Comparison of ENCODE assay signal across 26 cellular contexts in the genomic region with DNA sequence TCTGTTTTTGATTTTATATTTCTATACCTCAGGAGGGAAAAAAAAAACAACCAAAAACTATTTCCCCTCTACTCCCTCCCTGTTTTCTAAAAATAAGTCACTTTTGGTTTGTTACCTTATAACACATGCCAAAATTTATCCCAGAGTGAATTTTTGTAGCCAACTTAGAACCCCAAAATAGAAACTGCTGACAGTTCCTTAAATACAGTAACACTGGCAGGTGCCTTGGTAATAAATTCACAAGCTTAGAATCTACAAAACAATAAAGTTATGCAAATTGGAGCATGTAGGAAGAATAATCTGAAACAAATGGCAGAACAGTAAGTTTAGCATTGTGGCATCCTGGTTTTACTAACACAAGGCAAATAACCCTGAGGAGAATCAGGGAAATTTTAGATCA.
"Had no signal": no experiment of that assay in that cellular context is flagged by ENCODE, and none has a peak within 500 bp of the region (broad histone marks: within the 10 kb centered on the region; RNA-seq: fewer than 3 reads in every experiment).

No MANE protein-coding gene starts in this region.

- H3K36me3 ChIP-seq: cardiac muscle cell, heart right ventricle, lower lobe of right lung, neutrophil, pancreas, tibial artery had no signal

- H3K4me3 Mint-ChIP-seq: activated CD4-positive, alpha-beta T cell treated with anti-CD3 and anti-CD28 coated beads, Interleukin-2, amount 10 ng/mL, durations not matched to agents 7 days and 5 days; activated CD8-positive, alpha-beta T cell treated with anti-CD3 and anti-CD28 coated beads, Interleukin-2, amount 10 ng/mL, durations not matched to agents 7 days and 5 days; activated naive CD4-positive, alpha-beta T cell treated with anti-CD3 and anti-CD28 coated beads, Interleukin-2, amount 50 U/mL, for 24 hours; activated T-helper 1 cell treated with anti-CD3 and anti-CD28 coated beads, Interleukin-12 subunit alpha, Interleukin-12 subunit beta, Interleukin-2, Interleukin-4 antibody, amounts not matched to agents 30 ng/mL and 10 ng/mL and 1 ng/mL, durations not matched to agents 14 hours and 24 hours and 36 hours; stimulated activated naive CD8-positive, alpha-beta T cell treated with anti-CD3 and anti-CD28 coated beads, Interleukin-15, Interleukin-2, amounts not matched to agents 100 ng/mL and 50 ng/mL, for 24 hours; T-helper 2 cell treated with Interferon-gamma antibody and Interleukin-4, amounts not matched to agents 5 μg/mL and 100 μg/mL, for 36 hours had no signal

- H3K4me3 ChIP-seq: body of pancreas, cardiac muscle cell, heart right ventricle, lower lobe of right lung, pancreas, psoas muscle, tibial artery had no signal

- H3K36me3 Mint-ChIP-seq: activated naive CD4-positive, alpha-beta T cell treated with anti-CD3 and anti-CD28 coated beads, Interleukin-2, amount 50 U/mL, for 24 hours; naive thymus-derived CD8-positive, alpha-beta T cell had no signal

- H3K27me3 ChIP-seq: body of pancreas, cardiac muscle cell, heart right ventricle, neutrophil, pancreas, tibial artery had no signal

- H3K27ac ChIP-seq: body of pancreas, cardiac muscle cell, lower lobe of right lung, neutrophil, pancreas, psoas muscle, tibial artery, VCaP had no signal

- H3K4me1 Mint-ChIP-seq: activated CD4-positive, alpha-beta T cell treated with anti-CD3 and anti-CD28 coated beads, Interleukin-2, amount 10 ng/mL, durations not matched to agents 7 days and 5 days; activated naive CD4-positive, alpha-beta T cell treated with anti-CD3 and anti-CD28 coated beads, Interleukin-2, amount 50 U/mL, for 24 hours had no signal

- H3K4me1 ChIP-seq: body of pancreas, lower lobe of right lung, pancreas had no signal

- DNase-seq: activated CD4-positive, alpha-beta T cell treated with anti-CD3 and anti-CD28 coated beads, Interleukin-2, amount 10 ng/mL, durations not matched to agents 7 days and 5 days; activated CD4-positive, CD25-positive, alpha-beta regulatory T cell treated with anti-CD3 and anti-CD28 coated beads, Interleukin-2, amount 50 U/mL, for 72 hours; activated CD8-positive, alpha-beta T cell treated with anti-CD3 and anti-CD28 coated beads, Interleukin-2, amount 10 ng/mL, durations not matched to agents 7 days and 5 days; activated gamma-delta T cell; anterior cingulate cortex; body of pancreas; cortex of kidney; foreskin fibroblast; heart right ventricle; islet precursor cell; left cardiac atrium; lower lobe of right lung; naive thymus-derived CD8-positive, alpha-beta T cell; pancreas; psoas muscle; right cardiac atrium; stimulated activated CD4-positive, alpha-beta T cell treated with anti-CD3 and anti-CD28 coated beads, Interleukin-4, amount 100 ng/mL, for 24 hours; substantia nigra; tibial artery had no signal

- H3K27ac Mint-ChIP-seq: activated CD4-positive, alpha-beta T cell treated with anti-CD3 and anti-CD28 coated beads, Interleukin-2, amount 10 ng/mL, durations not matched to agents 7 days and 5 days; activated CD8-positive, alpha-beta T cell treated with anti-CD3 and anti-CD28 coated beads, Interleukin-2, amount 10 ng/mL, durations not matched to agents 7 days and 5 days; activated naive CD4-positive, alpha-beta T cell treated with anti-CD3 and anti-CD28 coated beads, Interleukin-2, amount 50 U/mL, for 24 hours; activated T-helper 1 cell treated with anti-CD3 and anti-CD28 coated beads, Interleukin-12 subunit alpha, Interleukin-12 subunit beta, Interleukin-2, Interleukin-4 antibody, amounts not matched to agents 30 ng/mL and 10 ng/mL and 1 ng/mL, durations not matched to agents 14 hours and 24 hours and 36 hours; stimulated activated naive CD8-positive, alpha-beta T cell treated with anti-CD3 and anti-CD28 coated beads, Interleukin-15, Interleukin-2, amounts not matched to agents 100 ng/mL and 50 ng/mL, for 24 hours; T-helper 2 cell treated with Interferon-gamma antibody and Interleukin-4, amounts not matched to agents 5 μg/mL and 100 μg/mL, for 36 hours had no signal

- H3K9me3 Mint-ChIP-seq: activated CD4-positive, alpha-beta T cell treated with anti-CD3 and anti-CD28 coated beads, Interleukin-2, amount 10 ng/mL, durations not matched to agents 7 days and 5 days; activated naive CD4-positive, alpha-beta T cell treated with anti-CD3 and anti-CD28 coated beads, Interleukin-2, amount 50 U/mL, for 24 hours; activated T-helper 1 cell treated with anti-CD3 and anti-CD28 coated beads, Interleukin-12 subunit alpha, Interleukin-12 subunit beta, Interleukin-2, Interleukin-4 antibody, amounts not matched to agents 30 ng/mL and 10 ng/mL and 1 ng/mL, durations not matched to agents 14 hours and 24 hours and 36 hours; naive thymus-derived CD8-positive, alpha-beta T cell; stimulated activated naive CD8-positive, alpha-beta T cell treated with anti-CD3 and anti-CD28 coated beads, Interleukin-15, Interleukin-2, amounts not matched to agents 100 ng/mL and 50 ng/mL, for 24 hours; T-helper 2 cell treated with Interferon-gamma antibody and Interleukin-4, amounts not matched to agents 5 μg/mL and 100 μg/mL, for 36 hours had no signal

- H3K9me3 ChIP-seq: body of pancreas, heart right ventricle, lower lobe of right lung, neutrophil, pancreas, psoas muscle, tibial artery had no signal

- ATAC-seq: activated CD8-positive, alpha-beta T cell treated with anti-CD3 and anti-CD28 coated beads, Interleukin-2, amount 10 ng/mL, durations not matched to agents 7 days and 5 days; body of pancreas; left cardiac atrium; lower lobe of right lung; naive thymus-derived CD8-positive, alpha-beta T cell; pancreas; psoas muscle; right cardiac atrium had no signal
